10 cellular contexts compared by ENCODE assay signal in genomic region chr1:154434346-154435075, GRCh38. TPM values are rescaled to one million over a fixed set of nuclear protein-coding genes. Genes with fewer than 3 reads are reported as not detected.
A peak's percentile ranks its signal among the peaks of the same experiment; 100 is the strongest.
DNase-seq lines count a peak whose midpoint lies in the region; ATAC-seq and TF ChIP-seq lines count a peak whose summit lies in the region.
"Had no signal": no experiment of that assay in that cellular context is flagged by ENCODE, and none has a peak within 500 bp of the region (broad histone marks: within the 10 kb centered on the region; RNA-seq: fewer than 3 reads in every experiment).

No MANE protein-coding gene starts in this region.

- no peak for TF ChIP-seq CTCF in RWPE2 (IDR thresholded peaks at IDR 0.05; ENCODE audit: poor library complexity, severe bottlenecking)
- TF ChIP-seq CTCF in lower lobe of right lung (IDR thresholded peaks at IDR 0.05), result no peak

- H3K9ac ChIP-seq in duodenal mucosa (ENCODE audit: low read depth in 1 of 2, low read length in 2 of 2) (peak overlapping the region; percentile 44 to 65), stomach smooth muscle (ENCODE audit: low read length in 2 of 2) (peak overlapping the region; percentile 72 to 76)

- H3K4me3 ChIP-seq in RWPE2 (ENCODE audit: severe bottlenecking) (no peak overlapping the region), duodenal mucosa (ENCODE audit: low read depth in 1 of 2, low read length in 2 of 2) (peak overlapping the region; percentile 20 to 23), lower lobe of right lung (no peak overlapping the region), stomach smooth muscle (ENCODE audit: low read length in 2 of 2) (peak overlapping the region; percentile 20 to 63)

- ATAC-seq in RWPE2 (ENCODE audit: low read depth) (no peak), lower lobe of right lung (peak; percentile 51 to 61), GM18870 (IDR thresholded peaks at IDR 0.05; ENCODE audit: unreplicated experiment) (no peak), SK-N-SH treated with all-trans-retinoic acid at 6 μM for 48 hours (no peak)

- DNase-seq in RWPE2 (ENCODE audit: low spot score) (no peak), lower lobe of right lung (no peak), NCI-H146 treated with DMSO at 0.1 percent for 48 hours (lab: John Stamatoyannopoulos, UW; ENCODE audit: unreplicated experiment) (no peak)
- no peak for DNase-seq in activated CD4-positive, alpha-beta T cell treated with anti-CD3 and anti-CD28 coated beads, Interleukin-2, amount 50 U/mL, for 1 hour
- DNase-seq: DND-41; stimulated activated CD4-positive, alpha-beta T cell treated with anti-CD3 and anti-CD28 coated beads, Interleukin-2, amount 100 ng/mL, for 24 hours had no signal

- H3K4me1 ChIP-seq in RWPE2 (ENCODE audit: insufficient read depth, poor library complexity, severe bottlenecking) (peaks cover 35% of the 10 kb centered on the region), duodenal mucosa (ENCODE audit: control insufficient read depth in 1 of 2, insufficient read depth in 2 of 2, low read length in 2 of 2) (peaks cover 40 to 60% of the 10 kb centered on the region in 2 donors), lower lobe of right lung (peaks cover 62% of the 10 kb centered on the region), stomach smooth muscle (ENCODE audit: control insufficient read depth, insufficient read depth, low read length) (peaks cover 57% of the 10 kb centered on the region)

- H3K27ac ChIP-seq in RWPE2 (ENCODE audit: poor library complexity, severe bottlenecking) (peak overlapping the region; percentile 91), duodenal mucosa (ENCODE audit: low read depth, low read length) (peak overlapping the region; percentile 24), lower lobe of right lung (peak overlapping the region; percentile 69), stomach smooth muscle (ENCODE audit: low read length) (peak overlapping the region; percentile 96)

- H3K36me3 ChIP-seq in RWPE2 (ENCODE audit: low read depth), result peaks cover 42% of the 10 kb centered on the region
- peaks cover 3 to 8% of the 10 kb centered on the region in 2 donors for H3K36me3 ChIP-seq in duodenal mucosa (ENCODE audit: control insufficient read depth in 1 of 2, insufficient read depth in 2 of 2, low read length in 2 of 2)
- peaks cover 68% of the 10 kb centered on the region for H3K36me3 ChIP-seq in lower lobe of right lung
- H3K36me3 ChIP-seq in stomach smooth muscle (ENCODE audit: control insufficient read depth in 2 of 2, insufficient read depth in 2 of 2, low read length in 2 of 2), result peaks cover 0 to 5% of the 10 kb centered on the region in 2 donors

- intact Hi-C loops in lower lobe of right lung (cut with DNase I), result no loop called here

- H3K9me3 ChIP-seq in RWPE2 (ENCODE audit: severe bottlenecking), result no peaks in the 10 kb centered on the region
- H3K9me3 ChIP-seq in duodenal mucosa (ENCODE audit: control insufficient read depth in 1 of 2, low read length in 2 of 2), result no peaks in the 10 kb centered on the region
- H3K9me3 ChIP-seq in lower lobe of right lung, result no peaks in the 10 kb centered on the region
- H3K9me3 ChIP-seq in stomach smooth muscle (ENCODE audit: control insufficient read depth in 2 of 2, low read length in 2 of 2), result no peaks in the 10 kb centered on the region

- no peaks in the 10 kb centered on the region for H3K27me3 ChIP-seq in RWPE2 (ENCODE audit: insufficient read depth, poor library complexity, severe bottlenecking)
- H3K27me3 ChIP-seq in duodenal mucosa (ENCODE audit: control insufficient read depth in 1 of 2, insufficient read depth in 2 of 2, low read length in 2 of 2), result no peaks in the 10 kb centered on the region
- H3K27me3 ChIP-seq in lower lobe of right lung (ENCODE audit: low read depth), result no peaks in the 10 kb centered on the region
- H3K27me3 ChIP-seq in stomach smooth muscle (ENCODE audit: control insufficient read depth in 1 of 2, insufficient read depth in 2 of 2, low read length in 2 of 2), result no peaks in the 10 kb centered on the region

TF ChIP-seq in SK-N-SH treated with all-trans-retinoic acid at 6 μM for 48 hours, 23 proteins besides CTCF, POLR2A, EP300 and RAD21:
- TF ChIP-seq GLIS3 (CRISPR knock-in tag; IDR thresholded peaks at IDR 0.05) (no peak), TSHZ2 (CRISPR knock-in tag; IDR thresholded peaks at IDR 0.05) (no peak), ZFP30 (CRISPR knock-in tag; IDR thresholded peaks at IDR 0.05) (no peak), ZFP3 (CRISPR knock-in tag; IDR thresholded peaks at IDR 0.05) (no peak), POU6F1 (CRISPR knock-in tag; IDR thresholded peaks at IDR 0.05; ENCODE audit: borderline replicate concordance, low read depth) (no peak), PATZ1 (CRISPR knock-in tag; IDR thresholded peaks at IDR 0.05; ENCODE audit: borderline replicate concordance) (no peak), ZNF8 (CRISPR knock-in tag; IDR thresholded peaks at IDR 0.05) (no peak), ZNF565 (CRISPR knock-in tag; conservative IDR thresholded peaks at IDR 0.05; ENCODE audit: low read depth) (no peak), TCF4 (CRISPR knock-in tag; IDR thresholded peaks at IDR 0.05; ENCODE audit: borderline replicate concordance) (no peak), ZC3H10 (CRISPR knock-in tag; IDR thresholded peaks at IDR 0.05) (no peak)

RNA-seq across cellular contexts. Expression of gene IL6R, which starts 29.4 kb away (rescaled TPM):
- 48.5 TPM for total RNA-seq in lower lobe of right lung

Comparison
In these comparisons a context has a peak if more than half of its experiments do, and no peak if none do; other contexts are left out.
1. ATAC-seq: peak in lower lobe of right lung (2 of 2); none in RWPE2 (single experiment), GM18870 (single experiment) and SK-N-SH treated with all-trans-retinoic acid at 6 μM for 48 hours (single experiment).
2. H3K27ac ChIP-seq: peak in every context shown above with its lines; median percentile 96 in stomach smooth muscle; 91 in RWPE2; 69 in lower lobe of right lung; 24 in duodenal mucosa.
3. H3K4me3 ChIP-seq: peak in duodenal mucosa (2 of 2) and stomach smooth muscle (2 of 2); none in RWPE2 (single experiment) and lower lobe of right lung (single experiment).